Comparison of ENCODE assay signal across 18 cellular contexts in the genomic region with DNA sequence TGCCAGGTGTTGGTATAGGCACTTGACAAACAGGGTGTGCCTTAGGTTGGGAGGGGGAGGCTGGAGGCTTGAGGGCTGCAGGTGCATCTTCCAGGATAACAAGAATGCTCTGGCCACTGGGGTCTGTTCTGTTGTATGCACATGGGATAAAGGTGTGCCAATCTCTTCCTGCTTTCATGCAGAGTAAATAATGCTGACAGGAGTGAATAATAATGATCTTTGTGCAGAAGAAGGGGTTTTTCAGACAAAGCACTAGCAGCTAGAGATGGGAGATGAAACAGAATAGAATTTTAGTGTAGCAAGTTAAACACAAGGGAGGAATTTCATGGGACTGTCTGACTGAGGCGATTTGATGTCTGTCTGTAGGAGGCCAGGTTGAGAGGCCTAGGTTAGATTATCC. TPM values are rescaled to one million over a fixed set of nuclear protein-coding genes. Genes with fewer than 3 reads are reported as not detected.
"Had no signal": no experiment of that assay in that cellular context is flagged by ENCODE, and none has a peak within 500 bp of the region (broad histone marks: within the 10 kb centered on the region; RNA-seq: fewer than 3 reads in every experiment).

No MANE protein-coding gene starts in this region.

- DNase-seq: activated CD4-positive, alpha-beta T cell treated with anti-CD3 and anti-CD28 coated beads, Interleukin-2, amount 10 ng/mL, durations not matched to agents 7 days and 5 days; activated CD8-positive, alpha-beta memory T cell treated with anti-CD3 and anti-CD28 coated beads for 24 hours; activated naive CD4-positive, alpha-beta T cell treated with anti-CD3 and anti-CD28 coated beads for 36 hours; activated T-cell treated with anti-CD3 and anti-CD28 coated beads for 4 hours; colonic mucosa; foreskin melanocyte; heart left ventricle; naive thymus-derived CD4-positive, alpha-beta T cell; nucleus accumbens; right cardiac atrium; thyroid gland; uterus had no signal

- ATAC-seq: activated T-helper 17 cell treated with anti-CD3 and anti-CD28 coated beads, Interleukin-2, amount 50 U/mL, for 72 hours; heart left ventricle; naive thymus-derived CD4-positive, alpha-beta T cell; right cardiac atrium had no signal

RNA-seq across cellular contexts. Expression of a gene that starts 1.9 kb away (rescaled TPM):
- total RNA-seq: activated CD4-positive, alpha-beta T cell treated with anti-CD3 and anti-CD28 coated beads, Interleukin-2, amount 10 ng/mL, durations not matched to agents 7 days and 5 days; activated naive CD4-positive, alpha-beta T cell treated with anti-CD3 and anti-CD28 coated beads for 36 hours; activated T-helper 17 cell treated with anti-CD3 and anti-CD28 coated beads, Interleukin-2, amount 50 U/mL, for 72 hours; cardiac muscle cell; lung microvascular endothelial cell; mononuclear cell; naive thymus-derived CD4-positive, alpha-beta T cell; progenitor cell of endocrine pancreas; smooth muscle cell; uterus had no signal
